Comparison of ENCODE assay signal across 9 cellular contexts in the genomic region with DNA sequence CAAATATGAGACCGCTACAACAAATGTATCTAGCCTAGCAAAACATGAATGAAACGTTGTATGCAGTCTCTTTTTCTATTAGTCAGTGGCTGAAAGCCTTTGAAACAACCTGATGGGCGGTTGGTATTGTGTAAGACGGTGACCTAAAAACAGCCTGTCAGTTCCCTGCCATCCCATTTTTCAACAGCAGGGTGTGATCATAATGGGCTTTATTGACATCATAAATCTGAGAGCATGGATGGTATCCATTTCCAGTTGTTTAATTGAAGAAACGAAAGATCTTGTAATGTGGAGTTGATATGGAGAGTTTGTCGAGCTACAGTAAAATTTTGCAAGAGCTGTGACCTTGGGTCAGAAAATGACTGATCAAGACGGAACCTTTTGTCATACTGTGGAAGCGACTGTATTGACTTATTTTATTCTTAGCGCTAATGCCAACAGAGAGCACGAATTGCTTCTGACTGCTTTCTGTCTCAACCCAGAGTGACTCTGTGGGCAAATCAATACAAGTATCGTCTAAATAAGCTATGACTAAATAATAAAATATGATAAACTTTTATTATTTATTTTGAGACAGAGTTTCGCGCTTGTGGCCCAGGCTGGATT. TPM values are rescaled to one million over a fixed set of nuclear protein-coding genes. Genes with fewer than 3 reads are reported as not detected.
A peak's percentile ranks its signal among the peaks of the same experiment; 100 is the strongest.
DNase-seq lines count a peak whose midpoint lies in the region; ATAC-seq, FAIRE-seq and TF ChIP-seq lines count a peak whose summit lies in the region.
"Had no signal": no experiment of that assay in that cellular context is flagged by ENCODE, and none has a peak within 500 bp of the region (broad histone marks: within the 10 kb centered on the region; RNA-seq: fewer than 3 reads in every experiment).

No MANE protein-coding gene starts in this region.

- H2BK5ac ChIP-seq in H1 (ENCODE audit: low read depth, low read length): no peak overlapping the region

- no peak overlapping the region for H4K8ac ChIP-seq in H1 (ENCODE audit: extremely low read depth, insufficient read depth, low read length)

- no peak overlapping the region for H2BK120ac ChIP-seq in H1 (replicated peaks; ENCODE audit: low read depth, low read length)

- no peak for TF ChIP-seq POLR2A in H1 (IDR thresholded peaks at IDR 0.05; ENCODE audit: control extremely low read depth in 1 of 2, low read depth in 2 of 2, low read length in 2 of 2)

- FAIRE-seq in H1 (lab: Jason Lieb, UNC): no peak
- no peak for FAIRE-seq in small intestine (lab: Jason Lieb, UNC)

- peak; percentile 8 for DNase-seq in activated effector memory CD4-positive, alpha-beta T cell treated with anti-CD3 and anti-CD28 coated beads, Interleukin-2, amount 50 U/mL, for 16 hours
- DNase-seq in activated effector memory CD4-positive, alpha-beta T cell treated with Interleukin-2 at 50 U/mL for 16 hours: no peak
- peak; percentile 79 to 92 for DNase-seq in NOMO-1 (lab: John Stamatoyannopoulos, UW; ENCODE audit: unreplicated experiment in 2 of 2)
- no peak for DNase-seq in H1 (ENCODE audit: low read depth in 1 of 2, low spot score in 2 of 2)
- peak; percentile 71 for DNase-seq in small intestine
- DNase-seq in psoas muscle: no peak
- no peak for DNase-seq in NCI-H128 (lab: John Stamatoyannopoulos, UW; ENCODE audit: unreplicated experiment)

- intact Hi-C loops in psoas muscle (cut with DNase I): no loop called here

- 80% methylated on average over 13 of the region's 13 CpGs; no CpG with 5 or more reads in 1 of the 2 experiments for WGBS in H1 (ENCODE audit: extremely low coverage in 1 of 2, insufficient coverage in 1 of 2, insufficient read length in 1 of 2, insufficient replicate concordance in 2 of 2, low coverage in 1 of 2, low lambda C conversion rate in 2 of 2, missing lambda C conversion rate in 1 of 2), 2 experiments
- 34 to 56% (median 44%) methylated on average over 13 of the region's 13 CpGs for WGBS in small intestine, 3 donors
- WGBS in psoas muscle, 3 donors: 60 to 64% (median 61%) methylated on average over 13 of the region's 13 CpGs

- no peak overlapping the region for H2AFZ ChIP-seq in H1 (ENCODE audit: low read length)

- H2BK12ac ChIP-seq in H1 (ENCODE audit: low read depth, low read length): no peak overlapping the region

- 0 out of 4 replicates have a peak, but pooled peaks of 1 of the 2 experiments have one; percentile 12 for TF ChIP-seq RAD21 in H1 (IDR thresholded peaks at IDR 0.05 in 1 of 2, conservative IDR thresholded peaks at IDR 0.05 in 1 of 2; ENCODE audit: low read depth in 2 of 2, low read length in 2 of 2)

- H3K36me3 ChIP-seq in H1 (ENCODE audit: control insufficient read depth in 2 of 4, insufficient read depth in 4 of 4, low read length in 3 of 4) (no peaks in the 10 kb centered on the region), small intestine (ENCODE audit: control insufficient read depth in 2 of 2, insufficient read depth in 2 of 2, low read length in 2 of 2) (no peaks in the 10 kb centered on the region), psoas muscle (ENCODE audit: insufficient read depth in 1 of 2, low read depth in 1 of 2) (no peaks in the 10 kb centered on the region)
- H3K36me3 ChIP-seq: vagina had no signal

- no peaks in the 10 kb centered on the region for H3K27me3 ChIP-seq in H1 (replicated peaks in 1 of 4; ENCODE audit: control insufficient read depth in 3 of 4, extremely low read depth in 1 of 4, insufficient read depth in 3 of 4, low read length in 3 of 4)
- no peaks in the 10 kb centered on the region for H3K27me3 ChIP-seq in small intestine (ENCODE audit: control insufficient read depth in 2 of 2, insufficient read depth in 2 of 2, low read length in 2 of 2)
- H3K27me3 ChIP-seq in psoas muscle (ENCODE audit: insufficient read depth in 3 of 3, low read length in 2 of 3): peaks cover 0 to 57% (median 7%) of the 10 kb centered on the region in 3 donors
- H3K27me3 ChIP-seq: vagina had no signal

- no peak overlapping the region for H4K5ac ChIP-seq in H1 (ENCODE audit: insufficient read length, low read depth, low read length)

- H3K14ac ChIP-seq in H1 (ENCODE audit: insufficient read length): no peak overlapping the region

- H3K9ac ChIP-seq in H1 (replicated peaks in 1 of 4; ENCODE audit: extremely low read depth in 1 of 4, low read depth in 3 of 4, low read length in 3 of 4): no peak overlapping the region

- POLR2A ChIA-PET in H1 (lab: Charles Lee; ENCODE audit: partially characterized antibody): interaction anchor here (2.0 kb wide), 1 partner anchor 81 kb away, joined by 8 read pairs; a partner anchor contains a TSS

- H3K79me2 ChIP-seq in H1 (ENCODE audit: control insufficient read depth in 1 of 2, insufficient read depth in 2 of 2, low read length in 2 of 2): no peaks in the 10 kb centered on the region

- peak in 1 of 3 experiments; percentile 37; a peak in 1 of 4 replicates for TF ChIP-seq CTCF in H1 (IDR thresholded peaks at IDR 0.05; ENCODE audit: control extremely low read depth in 1 of 3, insufficient read depth in 1 of 3, low read depth in 1 of 3, low read length in 3 of 3)
- TF ChIP-seq CTCF in psoas muscle (IDR thresholded peaks at IDR 0.05): no peak

- H4K91ac ChIP-seq in H1 (replicated peaks; ENCODE audit: insufficient read length, low read length): no peak overlapping the region

- H3K4me2 ChIP-seq in H1 (ENCODE audit: insufficient read depth in 1 of 2, low read depth in 2 of 2, low read length in 2 of 2): no peak overlapping the region

- no peaks in the 10 kb centered on the region for H3K23me2 ChIP-seq in H1 (ENCODE audit: low read depth, low read length)

- H3K79me1 ChIP-seq in H1 (ENCODE audit: low read depth, low read length): no peaks in the 10 kb centered on the region

- no peak overlapping the region for H3K18ac ChIP-seq in H1 (ENCODE audit: extremely low read depth, low read length)

- H3K27ac ChIP-seq in H1 (ENCODE audit: low read depth, low read length) (no peak overlapping the region), small intestine (ENCODE audit: low read depth in 1 of 2, low read length in 1 of 2) (no peak overlapping the region), psoas muscle (no peak overlapping the region)
- H3K27ac ChIP-seq: vagina had no signal

- H3K56ac ChIP-seq in H1 (replicated peaks; ENCODE audit: insufficient read length, low read depth, low read length): no peak overlapping the region

- ATAC-seq in psoas muscle: no peak
- no peak for ATAC-seq in HG03378 (IDR thresholded peaks at IDR 0.05; ENCODE audit: unreplicated experiment)

- H3K23ac ChIP-seq in H1 (ENCODE audit: insufficient read length): no peak overlapping the region

- H2BK15ac ChIP-seq in H1 (ENCODE audit: low read length): no peak overlapping the region

- H3K4me3 ChIP-seq in H1 (ENCODE audit: extremely low read depth in 1 of 4, insufficient read depth in 2 of 4, low read depth in 3 of 4, low read length in 4 of 4) (no peak overlapping the region), small intestine (ENCODE audit: low read depth in 1 of 2, low read length in 2 of 2) (no peak overlapping the region), psoas muscle (no peak overlapping the region)
- H3K4me3 ChIP-seq: vagina had no signal

- no peak overlapping the region for H2BK20ac ChIP-seq in H1 (ENCODE audit: low read length)

- H3K4me1 ChIP-seq in H1 (replicated peaks in 1 of 4; ENCODE audit: control insufficient read depth in 3 of 4, insufficient read depth in 4 of 4, low read length in 3 of 4) (no peaks in the 10 kb centered on the region), small intestine (ENCODE audit: control insufficient read depth in 2 of 2, insufficient read depth in 1 of 2, low read depth in 1 of 2, low read length in 1 of 2) (no peaks in the 10 kb centered on the region), psoas muscle (no peaks in the 10 kb centered on the region)
- H3K4me1 ChIP-seq: vagina had no signal

- H3K9me3 ChIP-seq in H1 (ENCODE audit: insufficient read depth in 2 of 2, low read depth in 1 of 2, low read length in 1 of 2): no peaks in the 10 kb centered on the region
- no peaks in the 10 kb centered on the region for H3K9me3 ChIP-seq in small intestine (ENCODE audit: control insufficient read depth, low read depth)
- no peaks in the 10 kb centered on the region for H3K9me3 ChIP-seq in psoas muscle
- H3K9me3 ChIP-seq: vagina had no signal

- H4K20me1 ChIP-seq in H1 (replicated peaks in 1 of 2; ENCODE audit: control insufficient read depth in 1 of 2, insufficient read depth in 2 of 2, low read length in 2 of 2): no peaks in the 10 kb centered on the region

- no peak overlapping the region for H3K4ac ChIP-seq in H1 (replicated peaks; ENCODE audit: insufficient read length, low read depth, low read length)

- no peak overlapping the region for H2AK5ac ChIP-seq in H1 (ENCODE audit: low read depth, low read length)

- CTCF ChIA-PET in H1 (lab: Charles Lee; ENCODE audit: partially characterized antibody): interaction anchor here (0.8 to 2.3 kb wide), 18 partner anchors 8 to 452 kb away, joined by 3 to 10 read pairs (median 4); no protein-coding TSS in a partner anchor

- no peak for TF ChIP-seq EP300 in H1 (IDR thresholded peaks at IDR 0.05; ENCODE audit: borderline replicate concordance in 1 of 2, low read depth in 2 of 2, low read length in 2 of 2)

RNA-seq across cellular contexts. Expression of a gene that starts 12.3 kb away (rescaled TPM):
- 0.99 and 1.1 TPM in 2 replicates for total RNA-seq in H1 (2021; fragmentation: NEBNext Ultra II Directional; extraction: Animal tissue kit (Norgen Biotek cat#: 25700))
- polyA plus RNA-seq in H1 (2011; rRNA removed) (0.60 and 0.63 TPM in 2 replicates), small intestine (under 1 TPM in 1 of 3 donors, not detected in 2; 0.34 TPM), psoas muscle (not detected)
- 1.3 TPM for polyA plus RNA-seq in H1 (2011; cell fraction: cytosol; rRNA removed)
- 2.1 TPM for polyA plus RNA-seq in H1 (2011; cell fraction: nucleus; rRNA removed)
- polyA plus RNA-seq in H1 (2012, experiment 1 of 2): 0.34 to 1.0 TPM (median 0.56 TPM) in 4 replicates
- 0.17 TPM for polyA plus RNA-seq in H1 (2012, experiment 2 of 2)
- polyA plus RNA-seq in H1 (2013, experiment 1 of 2): 1.6 TPM
- 2.2 TPM for polyA plus RNA-seq in H1 (2013, experiment 2 of 2)
- 0.22 and 0.91 TPM in 2 replicates for polyA minus RNA-seq in H1 (2011; rRNA and poly(A)+ RNA removed)
- polyA minus RNA-seq in H1 (2011; cell fraction: cytosol; rRNA and poly(A)+ RNA removed): not detected
- 0.50 TPM for polyA minus RNA-seq in H1 (2011; cell fraction: nucleus; rRNA and poly(A)+ RNA removed)
- not detected for total RNA-seq in psoas muscle
- total RNA-seq: vagina had no signal

RNA-seq across cellular contexts. Expression of a gene that starts 34.0 kb away (rescaled TPM):
- 0.39 TPM in 1 of 2 replicates, not detected in the other for total RNA-seq in H1 (2021; fragmentation: NEBNext Ultra II Directional; extraction: Animal tissue kit (Norgen Biotek cat#: 25700))
- polyA plus RNA-seq in H1 (2011; rRNA removed) (0.36 and 0.63 TPM in 2 replicates), small intestine (under 1 TPM in 1 of 3 donors, not detected in 2; 0.04 TPM), psoas muscle (not detected)
- polyA plus RNA-seq in H1 (2011; cell fraction: cytosol; rRNA removed): 0.09 TPM
- 0.40 TPM for polyA plus RNA-seq in H1 (2011; cell fraction: nucleus; rRNA removed)
- 0.15 to 0.17 TPM in 2 of 4 replicates, not detected in the others for polyA plus RNA-seq in H1 (2012, experiment 1 of 2)
- polyA plus RNA-seq in H1 (2012, experiment 2 of 2): not detected
- polyA plus RNA-seq in H1 (2013, experiment 1 of 2): 0.26 TPM
- 0.18 TPM for polyA plus RNA-seq in H1 (2013, experiment 2 of 2)
- not detected in 2 replicates for polyA minus RNA-seq in H1 (2011; rRNA and poly(A)+ RNA removed)
- not detected for polyA minus RNA-seq in H1 (2011; cell fraction: cytosol; rRNA and poly(A)+ RNA removed)
- not detected for polyA minus RNA-seq in H1 (2011; cell fraction: nucleus; rRNA and poly(A)+ RNA removed)
- total RNA-seq in psoas muscle: not detected

RNA-seq across cellular contexts. Expression of a gene that starts 57.3 kb away (rescaled TPM):
- 20.4 and 20.5 TPM in 2 replicates for total RNA-seq in H1 (2021; fragmentation: NEBNext Ultra II Directional; extraction: Animal tissue kit (Norgen Biotek cat#: 25700))
- polyA plus RNA-seq in H1 (2011; rRNA removed) (31.9 and 47.2 TPM in 2 replicates), small intestine (100 to 1,000 TPM in 1 of 3 donors, 10 to 100 TPM in 2; 75.7 to 181 (median 77.8) TPM), psoas muscle (10 to 100 TPM; 27.0 to 63.8 (median 30.2) TPM)
- polyA plus RNA-seq in H1 (2011; cell fraction: cytosol; rRNA removed): 40.7 TPM
- 27.8 TPM for polyA plus RNA-seq in H1 (2011; cell fraction: nucleus; rRNA removed)
- polyA plus RNA-seq in H1 (2012, experiment 1 of 2): 23.1 to 32.1 TPM (median 29.3 TPM) in 4 replicates
- polyA plus RNA-seq in H1 (2012, experiment 2 of 2): 11.2 TPM
- polyA plus RNA-seq in H1 (2013, experiment 1 of 2): 16.8 TPM
- 15.8 TPM for polyA plus RNA-seq in H1 (2013, experiment 2 of 2)
- polyA minus RNA-seq in H1 (2011; rRNA and poly(A)+ RNA removed): 16.8 and 21.2 TPM in 2 replicates
- polyA minus RNA-seq in H1 (2011; cell fraction: cytosol; rRNA and poly(A)+ RNA removed): 25.1 TPM
- 32.4 TPM for polyA minus RNA-seq in H1 (2011; cell fraction: nucleus; rRNA and poly(A)+ RNA removed)
- total RNA-seq in psoas muscle: 10 to 100 TPM; 23.2 to 28.1 (median 24.1) TPM

RNA-seq across cellular contexts. Expression of a gene that starts 57.6 kb away (rescaled TPM):
- 28.7 and 34.4 TPM in 2 replicates for total RNA-seq in H1 (2021; fragmentation: NEBNext Ultra II Directional; extraction: Animal tissue kit (Norgen Biotek cat#: 25700))
- polyA plus RNA-seq in H1 (2011; rRNA removed): 40.6 and 65.3 TPM in 2 replicates
- 56.0 TPM for polyA plus RNA-seq in H1 (2011; cell fraction: cytosol; rRNA removed)
- 67.2 TPM for polyA plus RNA-seq in H1 (2011; cell fraction: nucleus; rRNA removed)
- polyA plus RNA-seq in H1 (2012, experiment 1 of 2): 20.7 to 36.3 TPM (median 31.9 TPM) in 4 replicates
- 18.0 TPM for polyA plus RNA-seq in H1 (2012, experiment 2 of 2)
- polyA plus RNA-seq in H1 (2013, experiment 1 of 2): 25.3 TPM
- polyA plus RNA-seq in H1 (2013, experiment 2 of 2): 24.3 TPM
- 12.9 and 25.3 TPM in 2 replicates for polyA minus RNA-seq in H1 (2011; rRNA and poly(A)+ RNA removed)
- polyA minus RNA-seq in H1 (2011; cell fraction: cytosol; rRNA and poly(A)+ RNA removed): 7.7 TPM
- polyA minus RNA-seq in H1 (2011; cell fraction: nucleus; rRNA and poly(A)+ RNA removed): 13.1 TPM
- 100 to 1,000 TPM in 2 of 3 donors, 10 to 100 TPM in 1; 76.9 to 167 (median 128) TPM for polyA plus RNA-seq in small intestine
- 100 to 1,000 TPM; 123 to 167 (median 157) TPM for total RNA-seq in psoas muscle
- 100 to 1,000 TPM; 112 to 277 (median 186) TPM for polyA plus RNA-seq in psoas muscle

RNA-seq across cellular contexts. Expression of a gene that starts 58.7 kb away (rescaled TPM):
- 28.2 and 34.1 TPM in 2 replicates for total RNA-seq in H1 (2021; fragmentation: NEBNext Ultra II Directional; extraction: Animal tissue kit (Norgen Biotek cat#: 25700))
- 51.4 and 53.8 TPM in 2 replicates for polyA plus RNA-seq in H1 (2011; rRNA removed)
- 42.6 TPM for polyA plus RNA-seq in H1 (2011; cell fraction: cytosol; rRNA removed)
- 40.0 TPM for polyA plus RNA-seq in H1 (2011; cell fraction: nucleus; rRNA removed)
- polyA plus RNA-seq in H1 (2012, experiment 1 of 2): 21.6 to 38.9 TPM (median 38.0 TPM) in 4 replicates
- 60.9 TPM for polyA plus RNA-seq in H1 (2012, experiment 2 of 2)
- 27.6 TPM for polyA plus RNA-seq in H1 (2013, experiment 1 of 2)
- polyA plus RNA-seq in H1 (2013, experiment 2 of 2): 28.2 TPM
- polyA minus RNA-seq in H1 (2011; rRNA and poly(A)+ RNA removed): 29.0 and 33.9 TPM in 2 replicates
- polyA minus RNA-seq in H1 (2011; cell fraction: cytosol; rRNA and poly(A)+ RNA removed): 23.3 TPM
- polyA minus RNA-seq in H1 (2011; cell fraction: nucleus; rRNA and poly(A)+ RNA removed): 20.6 TPM
- polyA plus RNA-seq in small intestine: 100 to 1,000 TPM in 1 of 3 donors, 10 to 100 TPM in 2; 50.6 to 105 (median 59.2) TPM
- total RNA-seq in psoas muscle: 10 to 100 TPM; 44.2 to 65.3 (median 53.2) TPM
- polyA plus RNA-seq in psoas muscle: 10 to 100 TPM; 50.4 to 83.4 (median 76.1) TPM

Comparison
In these comparisons a context has a peak if more than half of its experiments do, and no peak if none do; other contexts are left out.
1. DNase-seq: peak in activated effector memory CD4-positive, alpha-beta T cell treated with anti-CD3 and anti-CD28 coated beads, Interleukin-2, amount 50 U/mL, for 16 hours (single experiment), NOMO-1 (2 of 2) and small intestine (single experiment); none in activated effector memory CD4-positive, alpha-beta T cell treated with Interleukin-2 at 50 U/mL for 16 hours (single experiment), H1 (0 of 2), psoas muscle (0 of 2) and NCI-H128 (single experiment).